ENCODE assay signal across 18 cellular contexts in the genomic region with DNA sequence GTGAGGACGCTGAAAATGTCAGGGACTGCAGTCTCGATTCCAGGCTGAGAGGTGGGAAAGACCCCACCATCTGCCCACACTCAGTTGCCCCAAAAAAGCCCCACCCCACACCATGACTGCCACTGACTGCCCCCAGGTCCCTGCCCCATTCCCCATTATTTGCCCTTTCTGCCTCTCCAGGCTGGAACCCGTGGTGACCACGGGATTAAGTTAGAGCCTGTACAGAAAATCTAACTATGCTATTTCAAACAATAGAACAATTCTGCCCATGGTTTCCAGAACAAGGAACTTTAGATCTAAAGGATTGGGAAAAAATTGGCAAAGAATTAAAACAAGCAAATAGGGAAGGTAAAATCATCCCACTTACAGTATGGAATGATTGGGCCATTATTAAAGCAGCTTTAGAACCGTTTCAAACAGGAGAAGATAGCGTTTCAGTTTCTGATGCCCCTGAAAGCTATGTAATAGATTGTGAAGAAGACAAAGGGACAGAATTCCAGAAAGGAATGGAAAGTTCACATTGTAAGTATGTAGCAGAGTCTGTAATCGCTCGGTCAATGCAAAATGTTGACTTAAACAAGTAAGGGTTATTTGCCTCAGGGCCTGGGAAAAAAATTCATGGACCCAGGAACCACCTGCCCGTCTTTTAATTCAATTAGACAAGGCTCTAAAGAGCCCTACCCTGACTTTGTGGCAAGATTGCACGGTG. TPM values are rescaled to one million over a fixed set of nuclear protein-coding genes. Genes with fewer than 3 reads are reported as not detected.
DNase-seq lines count a peak whose midpoint lies in the region; ATAC-seq, FAIRE-seq and TF ChIP-seq lines count a peak whose summit lies in the region.
"Had no signal": no experiment of that assay in that cellular context is flagged by ENCODE, and none has a peak within 500 bp of the region (broad histone marks: within the 10 kb centered on the region; RNA-seq: fewer than 3 reads in every experiment).

No MANE protein-coding gene starts in this region.

- no peaks in the 10 kb centered on the region for H3K9me1 ChIP-seq in keratinocyte (ENCODE audit: control insufficient read depth, extremely low read depth, insufficient read depth, low read length)

- H3K27ac ChIP-seq in keratinocyte (ENCODE audit: control insufficient read depth, insufficient read depth, low read length), result peak overlapping the region; percentile 31
- H3K27ac ChIP-seq: cardiac muscle cell, lower lobe of right lung, suprapubic skin had no signal

- no peak overlapping the region for H3K4me3 ChIP-seq in keratinocyte (ENCODE audit: control insufficient read depth in 2 of 3, extremely low read depth in 1 of 3, insufficient read depth in 2 of 3, low read depth in 1 of 3, low read length in 3 of 3)
- H3K4me3 ChIP-seq: adrenal gland, cardiac muscle cell, lower lobe of right lung, suprapubic skin had no signal

- DNase-seq in DMS79 (lab: John Stamatoyannopoulos, UW) (peak; percentile 50), DMS79 treated with DMSO at 0.1 percent for 48 hours (lab: John Stamatoyannopoulos, UW) (no peak), T-helper 17 cell (no peak), keratinocyte (ENCODE audit: low read depth, low spot score) (no peak), superior temporal gyrus (ENCODE audit: extremely low spot score) (peak; percentile 22), G401 (ENCODE audit: low spot score) (no peak)
- no peak for DNase-seq in activated naive CD4-positive, alpha-beta T cell treated with Interleukin-2 at 50 U/mL for 16 hours
- DNase-seq: lower lobe of right lung had no signal

- peak overlapping the region; percentile 22 for H3K9ac ChIP-seq in keratinocyte (ENCODE audit: control insufficient read depth, extremely low read depth, insufficient read depth, low read length)

- H3K9me3 ChIP-seq in T-helper 17 cell (ENCODE audit: control insufficient read depth, low read length, poor library complexity, severe bottlenecking) (no peaks in the 10 kb centered on the region), keratinocyte (ENCODE audit: control insufficient read depth, low read depth, low read length) (no peaks in the 10 kb centered on the region)
- H3K9me3 ChIP-seq: adrenal gland, lower lobe of right lung, suprapubic skin had no signal

- peaks cover 17% of the 10 kb centered on the region for H3K4me1 Mint-ChIP-seq in T-helper 17 cell

- H3K36me3 Mint-ChIP-seq in T-helper 17 cell (ENCODE audit: low read depth), result no peaks in the 10 kb centered on the region
- H3K36me3 Mint-ChIP-seq: activated CD8-positive, alpha-beta memory T cell treated with anti-CD3 and anti-CD28 coated beads, Interleukin-2, amount 10 ng/mL, durations not matched to agents 7 days and 5 days had no signal

- TF ChIP-seq CTCF in keratinocyte (optimal IDR thresholded peaks at IDR 0.05 in 1 of 3, IDR thresholded peaks at IDR 0.05 in 1 of 3, conservative IDR thresholded peaks at IDR 0.05 in 1 of 3; ENCODE audit: extremely low read depth in 1 of 3, insufficient read depth in 2 of 3, low read length in 3 of 3), result no peak

- no peak overlapping the region for H3K4me3 Mint-ChIP-seq in T-helper 17 cell
- H3K4me3 Mint-ChIP-seq: activated CD8-positive, alpha-beta memory T cell treated with anti-CD3 and anti-CD28 coated beads, Interleukin-2, amount 10 ng/mL, durations not matched to agents 7 days and 5 days had no signal

- dilution Hi-C loops in keratinocyte (cut with MboI; ENCODE audit: extremely low pct_ligation_motif_present, low sequenced_read_pairs), result no loop called here

- no peak for FAIRE-seq in keratinocyte (lab: Jason Lieb, UNC)
- FAIRE-seq: small intestine had no signal

- no peaks in the 10 kb centered on the region for H3K27me3 ChIP-seq in keratinocyte (ENCODE audit: control insufficient read depth, extremely low read depth, insufficient read depth, low read length)
- H3K27me3 ChIP-seq: adrenal gland, cardiac muscle cell, suprapubic skin had no signal

- in situ Hi-C loops in G401 (cut with HindIII; ENCODE audit: low sequenced_read_pairs), result no loop called here

- no peak overlapping the region for H2AFZ ChIP-seq in keratinocyte (ENCODE audit: control insufficient read depth, low read length)

- H3K4me2 ChIP-seq in keratinocyte (ENCODE audit: control insufficient read depth, extremely low read depth, insufficient read depth, low read depth, low read length), result no peak overlapping the region

- peaks cover 5 to 18% of the 10 kb centered on the region in 2 experiments for H3K36me3 ChIP-seq in keratinocyte (ENCODE audit: control insufficient read depth in 2 of 2, extremely low read depth in 1 of 2, insufficient read depth in 2 of 2, low read length in 2 of 2)
- H3K36me3 ChIP-seq: cardiac muscle cell had no signal

- peak overlapping the region; percentile 80 for H3K27ac Mint-ChIP-seq in T-helper 17 cell
- H3K27ac Mint-ChIP-seq: activated CD8-positive, alpha-beta memory T cell treated with anti-CD3 and anti-CD28 coated beads, Interleukin-2, amount 10 ng/mL, durations not matched to agents 7 days and 5 days had no signal

- H3K4me1 ChIP-seq in keratinocyte (ENCODE audit: control insufficient read depth, extremely low read depth, insufficient read depth, low read length), result peaks cover 20% of the 10 kb centered on the region

- no peaks in the 10 kb centered on the region for H4K20me1 ChIP-seq in keratinocyte (ENCODE audit: control insufficient read depth, extremely low read depth, insufficient read depth, low read length)

- ATAC-seq in T-helper 17 cell, result no peak
- no peak for ATAC-seq in GM19452 (IDR thresholded peaks at IDR 0.05; ENCODE audit: unreplicated experiment)

- H3K79me2 ChIP-seq in keratinocyte (ENCODE audit: control insufficient read depth, insufficient read depth, low read length), result peaks cover 17% of the 10 kb centered on the region

- H3K27me3 Mint-ChIP-seq in T-helper 17 cell, result no peaks in the 10 kb centered on the region
- H3K27me3 Mint-ChIP-seq: activated CD8-positive, alpha-beta memory T cell treated with anti-CD3 and anti-CD28 coated beads, Interleukin-2, amount 10 ng/mL, durations not matched to agents 7 days and 5 days; naive B cell had no signal

RNA-seq across cellular contexts. Expression of a gene that starts 14.4 kb away (rescaled TPM):
- 10 to 100 TPM; 41.4 to 97.1 TPM for total RNA-seq in T-helper 17 cell
- polyA plus RNA-seq in keratinocyte, result 16.2 to 21.7 TPM (median 20.2 TPM) in 3 replicates
- polyA plus RNA-seq in keratinocyte (2011; ENCODE audit: low read depth), result 6.3 TPM
- polyA plus RNA-seq in keratinocyte (2011; cell fraction: cytosol; rRNA removed), result 13.4 and 25.0 TPM in 2 replicates
- 50.5 and 68.5 TPM in 2 replicates for polyA plus RNA-seq in keratinocyte (2011; cell fraction: nucleus; rRNA removed)
- 26.3 and 27.0 TPM in 2 replicates for polyA plus RNA-seq in keratinocyte (2012; ENCODE audit: low replicate concordance)
- 12.1 to 32.5 TPM (median 17.2 TPM) in 3 replicates for polyA minus RNA-seq in keratinocyte
- polyA minus RNA-seq in keratinocyte (2011; cell fraction: cytosol; rRNA and poly(A)+ RNA removed), result 50.5 TPM
- polyA minus RNA-seq in keratinocyte (2011; cell fraction: nucleus; rRNA and poly(A)+ RNA removed), result 27.9 and 30.1 TPM in 2 replicates
- total RNA-seq in G401 (2014; rRNA removed; shearing (Covaris generic)), result 51.8 and 52.7 TPM in 2 replicates

RNA-seq across cellular contexts. Expression of a gene that starts 38.0 kb away (rescaled TPM):
- not detected for total RNA-seq in T-helper 17 cell
- polyA plus RNA-seq in keratinocyte, result 3.3 to 7.4 TPM (median 3.8 TPM) in 3 replicates
- polyA plus RNA-seq in keratinocyte (2011; ENCODE audit: low read depth), result 0.11 TPM
- 1.2 and 4.1 TPM in 2 replicates for polyA plus RNA-seq in keratinocyte (2011; cell fraction: cytosol; rRNA removed)
- 13.5 and 26.0 TPM in 2 replicates for polyA plus RNA-seq in keratinocyte (2011; cell fraction: nucleus; rRNA removed)
- polyA plus RNA-seq in keratinocyte (2012; ENCODE audit: low replicate concordance), result 1.0 and 6.2 TPM in 2 replicates
- 0.61 to 1.2 TPM (median 0.75 TPM) in 3 replicates for polyA minus RNA-seq in keratinocyte
- 9.6 TPM for polyA minus RNA-seq in keratinocyte (2011; cell fraction: cytosol; rRNA and poly(A)+ RNA removed)
- 14.9 and 15.0 TPM in 2 replicates for polyA minus RNA-seq in keratinocyte (2011; cell fraction: nucleus; rRNA and poly(A)+ RNA removed)
- total RNA-seq in G401 (2014; rRNA removed; shearing (Covaris generic)), result 64.8 and 80.7 TPM in 2 replicates
- total RNA-seq: adrenal gland, GM23248, lower lobe of right lung, posterior vena cava had no signal
- polyA plus RNA-seq: adrenal gland, BJ, GM23248 had no signal

RNA-seq across cellular contexts. Expression of a gene that starts 43.0 kb away (rescaled TPM):
- total RNA-seq in T-helper 17 cell, result 1 to 10 TPM; 1.7 to 2.7 TPM
- polyA plus RNA-seq in keratinocyte, result 16.8 to 26.6 TPM (median 18.4 TPM) in 3 replicates
- polyA plus RNA-seq in keratinocyte (2011; ENCODE audit: low read depth), result 2.1 TPM
- polyA plus RNA-seq in keratinocyte (2011; cell fraction: cytosol; rRNA removed), result 20.9 and 30.4 TPM in 2 replicates
- polyA plus RNA-seq in keratinocyte (2011; cell fraction: nucleus; rRNA removed), result 38.6 and 51.9 TPM in 2 replicates
- 8.2 and 19.1 TPM in 2 replicates for polyA plus RNA-seq in keratinocyte (2012; ENCODE audit: low replicate concordance)
- polyA minus RNA-seq in keratinocyte, result 15.9 to 29.1 TPM (median 21.6 TPM) in 3 replicates
- polyA minus RNA-seq in keratinocyte (2011; cell fraction: cytosol; rRNA and poly(A)+ RNA removed), result 65.2 TPM
- polyA minus RNA-seq in keratinocyte (2011; cell fraction: nucleus; rRNA and poly(A)+ RNA removed), result 18.8 and 21.0 TPM in 2 replicates
- 29.0 and 43.4 TPM in 2 replicates for total RNA-seq in G401 (2014; rRNA removed; shearing (Covaris generic))

RNA-seq across cellular contexts. Expression of a gene that starts 43.1 kb away (rescaled TPM):
- total RNA-seq in T-helper 17 cell, result 10 to 100 TPM; 11.6 to 15.1 TPM
- 10.1 to 20.7 TPM (median 13.6 TPM) in 3 replicates for polyA plus RNA-seq in keratinocyte
- 1.7 TPM for polyA plus RNA-seq in keratinocyte (2011; ENCODE audit: low read depth)
- 10.2 and 31.3 TPM in 2 replicates for polyA plus RNA-seq in keratinocyte (2011; cell fraction: cytosol; rRNA removed)
- polyA plus RNA-seq in keratinocyte (2011; cell fraction: nucleus; rRNA removed), result 8.5 and 12.8 TPM in 2 replicates
- polyA plus RNA-seq in keratinocyte (2012; ENCODE audit: low replicate concordance), result 11.4 and 22.6 TPM in 2 replicates
- 2.9 to 3.4 TPM (median 3.1 TPM) in 3 replicates for polyA minus RNA-seq in keratinocyte
- polyA minus RNA-seq in keratinocyte (2011; cell fraction: cytosol; rRNA and poly(A)+ RNA removed), result 23.4 TPM
- 4.5 and 5.5 TPM in 2 replicates for polyA minus RNA-seq in keratinocyte (2011; cell fraction: nucleus; rRNA and poly(A)+ RNA removed)
- total RNA-seq in G401 (2014; rRNA removed; shearing (Covaris generic)), result 91.6 and 137 TPM in 2 replicates

RNA-seq across cellular contexts. Expression of a gene that starts 54.1 kb away (rescaled TPM):
- not detected for total RNA-seq in T-helper 17 cell
- polyA plus RNA-seq in keratinocyte, result 3.0 to 16.0 TPM (median 6.9 TPM) in 3 replicates
- not detected for polyA plus RNA-seq in keratinocyte (2011; ENCODE audit: low read depth)
- polyA plus RNA-seq in keratinocyte (2011; cell fraction: cytosol; rRNA removed), result 2.7 and 7.9 TPM in 2 replicates
- 8.5 and 13.2 TPM in 2 replicates for polyA plus RNA-seq in keratinocyte (2011; cell fraction: nucleus; rRNA removed)
- 1.1 and 29.9 TPM in 2 replicates for polyA plus RNA-seq in keratinocyte (2012; ENCODE audit: low replicate concordance)
- 1.7 to 16.9 TPM (median 3.0 TPM) in 3 replicates for polyA minus RNA-seq in keratinocyte
- polyA minus RNA-seq in keratinocyte (2011; cell fraction: cytosol; rRNA and poly(A)+ RNA removed), result 10.9 TPM
- polyA minus RNA-seq in keratinocyte (2011; cell fraction: nucleus; rRNA and poly(A)+ RNA removed), result 4.3 and 6.8 TPM in 2 replicates
- 9.3 and 19.0 TPM in 2 replicates for total RNA-seq in G401 (2014; rRNA removed; shearing (Covaris generic))

Comparison
In these comparisons a context has a peak if more than half of its experiments do, and no peak if none do; other contexts are left out.
1. DNase-seq: peak in DMS79 (single experiment) and superior temporal gyrus (single experiment); none in DMS79 treated with DMSO at 0.1 percent for 48 hours (single experiment), T-helper 17 cell (0 of 3), keratinocyte (single experiment), G401 (single experiment) and activated naive CD4-positive, alpha-beta T cell treated with Interleukin-2 at 50 U/mL for 16 hours (single experiment).
2. RNA of a gene that starts 38.0 kb away (total RNA-seq): 64.8 to 80.7 TPM in G401; not detected in T-helper 17 cell; every median in the first group is over 10 times any median in the second.